In genomic region chr11:108672113-108672512, GRCh38 we compare ENCODE assay signal across 13 cellular contexts. TPM values are rescaled to one million over a fixed set of nuclear protein-coding genes. Genes with fewer than 3 reads are reported as not detected.
DNase-seq lines count a peak whose midpoint lies in the region; ATAC-seq and TF ChIP-seq lines count a peak whose summit lies in the region.
"Had no signal": no experiment of that assay in that cellular context is flagged by ENCODE, and none has a peak within 500 bp of the region (broad histone marks: within the 10 kb centered on the region; RNA-seq: fewer than 3 reads in every experiment).

No MANE protein-coding gene starts in this region.

- H3K4me1 Mint-ChIP-seq in mesothelial cell of epicardium = peaks cover 17% of the 10 kb centered on the region

- H3K4me3 Mint-ChIP-seq in mesothelial cell of epicardium = no peak overlapping the region

- no peak for TF ChIP-seq CTCF in mesothelial cell of epicardium (IDR thresholded peaks at IDR 0.05; ENCODE audit: unreplicated experiment)

- DNase-seq in COR-L47 (lab: John Stamatoyannopoulos, UW) (peak; percentile 24), NCI-H2029 treated with DMSO at 0.1 percent for 48 hours (lab: John Stamatoyannopoulos, UW) (peak; percentile 54), cerebellar cortex (ENCODE audit: low spot score) (peak; percentile 25), mesothelial cell of epicardium (ENCODE audit: low spot score in 2 of 2, unreplicated experiment in 2 of 2) (no peak), activated gamma-delta T cell (lab: John Stamatoyannopoulos, UW) (no peak)
- DNase-seq in effector CD8-positive, alpha-beta T cell (lab: John Stamatoyannopoulos, UW) = no peak
- DNase-seq: activated CD8-positive, alpha-beta memory T cell treated with anti-CD3 and anti-CD28 coated beads for 24 hours; aorta; glutamatergic neuron; NCI-H187 treated with DMSO at 0.1 percent for 48 hours; tibial artery had no signal

- H3K36me3 Mint-ChIP-seq in mesothelial cell of epicardium = peaks cover 18% of the 10 kb centered on the region

- ATAC-seq in GM18520 (IDR thresholded peaks at IDR 0.05; ENCODE audit: unreplicated experiment) = no peak
- ATAC-seq in GM21381 (IDR thresholded peaks at IDR 0.05; ENCODE audit: unreplicated experiment) = no peak

- H3K9me3 Mint-ChIP-seq in mesothelial cell of epicardium = no peaks in the 10 kb centered on the region

- no peaks in the 10 kb centered on the region for H3K27me3 Mint-ChIP-seq in mesothelial cell of epicardium (ENCODE audit: low read depth)

- H3K27ac Mint-ChIP-seq in mesothelial cell of epicardium = peak overlapping the region; percentile 77

RNA-seq across cellular contexts. Expression of gene DDX10, which starts 7.2 kb away (rescaled TPM):
- total RNA-seq in mesothelial cell of epicardium = 31.2 to 38.5 TPM (median 37.8 TPM) in 3 replicates

Comparison
In these comparisons a context has a peak if more than half of its experiments do, and no peak if none do; other contexts are left out.
1. DNase-seq: peak in COR-L47 (single experiment), NCI-H2029 treated with DMSO at 0.1 percent for 48 hours (single experiment) and cerebellar cortex (single experiment); none in mesothelial cell of epicardium (0 of 2), activated gamma-delta T cell (single experiment) and effector CD8-positive, alpha-beta T cell (single experiment).